In genomic region chr10:46441837-46442278, GRCh38 we compare ENCODE assay signal across 14 cellular contexts. TPM values are rescaled to one million over a fixed set of nuclear protein-coding genes. Genes with fewer than 3 reads are reported as not detected.
DNase-seq lines count a peak whose midpoint lies in the region; ATAC-seq, FAIRE-seq and TF ChIP-seq lines count a peak whose summit lies in the region.
"Not testable (repeated sequence)": the region's sequence is repeated elsewhere in the genome, so short reads cannot be mapped to it uniquely, and the experiment has no call there.
"Had no signal": no experiment of that assay in that cellular context is flagged by ENCODE, and none has a peak within 500 bp of the region (broad histone marks: within the 10 kb centered on the region; RNA-seq: fewer than 3 reads in every experiment).

No MANE protein-coding gene starts in this region.

- not testable (repeated sequence) for H2BK120ac ChIP-seq in mesendoderm (ENCODE audit: low read depth, low read length)

- not testable (repeated sequence) for H3K27me3 ChIP-seq in body of pancreas; foreskin keratinocyte; mesendoderm (ENCODE audit: insufficient read depth, low read length, poor library complexity); sigmoid colon

- DNase-seq in HT-29 (ENCODE audit: low spot score), result peak; percentile 7
- DNase-seq in RCC 7860 (ENCODE audit: low spot score), result peak; percentile 5
- not testable (repeated sequence) for DNase-seq in body of pancreas, sigmoid colon
- DNase-seq in foreskin keratinocyte, result peak; percentile 79 to 87
- DNase-seq in iPS-NIHi7 (ENCODE audit: extremely low spot score), result peak; percentile 6
- DNase-seq in mesendoderm, result peak; percentile 91

- H4K8ac ChIP-seq in mesendoderm (ENCODE audit: low read depth, low read length), result not testable (repeated sequence)

- H3K27ac ChIP-seq in C4-2B (peak overlapping the region; percentile 50; the same call in 1 of the 2 replicates), sigmoid colon (peak overlapping the region in 3 of 4 donors; percentile 71 to 81 (median 78))
- not testable (repeated sequence) for H3K27ac ChIP-seq in body of pancreas; foreskin keratinocyte; mesendoderm (ENCODE audit: low read depth, low read length)

- ATAC-seq in body of pancreas, result peak; percentile 35
- peak; percentile 86 for ATAC-seq in foreskin keratinocyte

- H4K5ac ChIP-seq in mesendoderm (ENCODE audit: low read length), result not testable (repeated sequence)

- H3K9me3 ChIP-seq in body of pancreas, sigmoid colon: not testable (repeated sequence)

- H3K56ac ChIP-seq in mesendoderm (ENCODE audit: low read length), result not testable (repeated sequence)

- H3K18ac ChIP-seq in mesendoderm (ENCODE audit: low read length), result not testable (repeated sequence)

- not testable (repeated sequence) for H3K79me1 ChIP-seq in mesendoderm (ENCODE audit: low read length)

- H3K4me2 ChIP-seq in mesendoderm (ENCODE audit: low read length), result not testable (repeated sequence)

- H3K79me2 ChIP-seq in mesendoderm (ENCODE audit: control insufficient read depth, insufficient read depth, low read length), result not testable (repeated sequence)

- not testable (repeated sequence) for H2AK5ac ChIP-seq in mesendoderm (ENCODE audit: low read length)

- TF ChIP-seq EP300 in sigmoid colon (IDR thresholded peaks at IDR 0.05), result not testable (repeated sequence)

- not testable (repeated sequence) for TF ChIP-seq POLR2A in body of pancreas (IDR thresholded peaks at IDR 0.05); sigmoid colon (IDR thresholded peaks at IDR 0.05)

- H2BK15ac ChIP-seq in mesendoderm (replicated peaks; ENCODE audit: low read depth), result not testable (repeated sequence)

- H3K4ac ChIP-seq in mesendoderm (ENCODE audit: low read depth, low read length), result not testable (repeated sequence)

- not testable (repeated sequence) for H3K4me3 ChIP-seq in body of pancreas; mesendoderm (ENCODE audit: low read length); sigmoid colon

- not testable (repeated sequence) for TF ChIP-seq CTCF in C4-2B (conservative IDR thresholded peaks at IDR 0.05); body of pancreas (IDR thresholded peaks at IDR 0.05); foreskin keratinocyte (conservative IDR thresholded peaks at IDR 0.05); sigmoid colon (IDR thresholded peaks at IDR 0.05)

- FAIRE-seq in RCC 7860 (lab: Jason Lieb, UNC), result not testable (repeated sequence)

- intact Hi-C loops in body of pancreas (cut with DNase I); sigmoid colon (cut with DNase I): not testable (repeated sequence)

- WGBS in body of pancreas, 2 donors, result 10 to 14% methylated on average over 3 of the region's 7 CpGs
- no CpG with 5 or more reads among the region's 7 CpGs for WGBS in mesendoderm (ENCODE audit: extremely low coverage, insufficient coverage, low lambda C conversion rate)
- WGBS in sigmoid colon, 2 donors, result 27 to 55% methylated on average over 5 to 6 of the region's 7 CpGs

- not testable (repeated sequence) for H3K4me1 ChIP-seq in body of pancreas; foreskin keratinocyte; mesendoderm (ENCODE audit: control insufficient read depth, low read depth, low read length)
- H3K4me1 ChIP-seq in sigmoid colon, result peaks cover 0 to 21% (median 15%) of the 10 kb centered on the region in 4 donors

- H3K9ac ChIP-seq in mesendoderm (ENCODE audit: low read length), result not testable (repeated sequence)

- H3K23ac ChIP-seq in mesendoderm (ENCODE audit: low read length), result not testable (repeated sequence)

- H2BK5ac ChIP-seq in mesendoderm (ENCODE audit: low read length), result not testable (repeated sequence)

- H3K36me3 ChIP-seq in body of pancreas (replicated peaks in 1 of 2; ENCODE audit: insufficient read depth in 1 of 2, low read depth in 2 of 2); mesendoderm (ENCODE audit: control insufficient read depth, insufficient read depth, low read length); sigmoid colon: not testable (repeated sequence)

RNA-seq across cellular contexts. Expression of gene NPY4R, which starts 23.9 kb away (rescaled TPM):
- total RNA-seq in HT-29 (2014; rRNA removed; shearing (Covaris generic)), result 0.15 TPM in 1 of 2 replicates, not detected in the other
- total RNA-seq in body of pancreas (not detected), foreskin keratinocyte (0.14 and 0.17 TPM in 2 replicates), sigmoid colon (1 to 10 TPM; 1.5 to 6.6 (median 4.1) TPM)
- polyA plus RNA-seq in foreskin keratinocyte (not detected in 2 replicates), sigmoid colon (1 to 10 TPM in 2 of 3 donors, under 1 TPM in 1; 0.46 to 3.1 (median 2.4) TPM)
- 0.11 TPM for polyA plus RNA-seq in mesendoderm (2013, experiment 1 of 2)
- polyA plus RNA-seq in mesendoderm (2013, experiment 2 of 2), result 0.03 TPM
- total RNA-seq: activated CD8-positive, alpha-beta memory T cell treated with anti-CD3 and anti-CD28 coated beads, Interleukin-2, amount 10 ng/mL, durations not matched to agents 7 days and 5 days; activated T-cell treated with anti-CD3 and anti-CD28 coated beads, Interleukin-2, amount 50 U/mL, for 72 hours; fibroblast of lung; lung microvascular endothelial cell; thoracic aorta; WTC11 had no signal
